ENCODE assay signal across 13 cellular contexts in genomic region chr12:94080684-94081009, GRCh38.
"Had no signal": no experiment of that assay in that cellular context is flagged by ENCODE, and none has a peak within 500 bp of the region (broad histone marks: within the 10 kb centered on the region; RNA-seq: fewer than 3 reads in every experiment).

No MANE protein-coding gene starts in this region.

- DNase-seq: activated CD4-positive, alpha-beta T cell treated with anti-CD3 and anti-CD28 coated beads, Interleukin-2, amount 50 U/mL, for 4 hours; activated CD4-positive, CD25-positive, alpha-beta regulatory T cell treated with anti-CD3 and anti-CD28 coated beads, Interleukin-2, amount 50 U/mL, for 72 hours; activated CD8-positive, alpha-beta memory T cell treated with anti-CD3 and anti-CD28 coated beads, Interleukin-2, amount 10 ng/mL, durations not matched to agents 7 days and 5 days; activated effector memory CD4-positive, alpha-beta T cell treated with Interleukin-2 at 50 U/mL for 16 hours; activated T-cell treated with anti-CD3 and anti-CD28 coated beads, Interleukin-2, amount 50 U/mL, for 24 hours; amygdala; cerebellar nuclear complex; dermis blood vessel endothelial cell; nephron progenitor cell; ovary; stimulated activated CD4-positive, alpha-beta T cell treated with anti-CD3 and anti-CD28 coated beads, Interleukin-2, amount 100 ng/mL, for 48 hours; stimulated activated naive CD8-positive, alpha-beta T cell treated with anti-CD3 and anti-CD28 coated beads, Interleukin-15, Interleukin-2, amounts not matched to agents 100 U/mL and 50 U/mL, for 24 hours had no signal

- ATAC-seq: activated CD8-positive, alpha-beta memory T cell treated with anti-CD3 and anti-CD28 coated beads, Interleukin-2, amount 10 ng/mL, durations not matched to agents 7 days and 5 days; activated naive CD4-positive, alpha-beta T cell treated with anti-CD3 and anti-CD28 coated beads, Interleukin-2, amount 50 U/mL, for 72 hours; stimulated activated naive CD8-positive, alpha-beta T cell treated with anti-CD3 and anti-CD28 coated beads, Interleukin-15, Interleukin-2, amounts not matched to agents 100 U/mL and 50 U/mL, for 24 hours had no signal
